Comparison of ENCODE assay signal across 8 cellular contexts in genomic region chr5:113488645-113489184, GRCh38. TPM values are rescaled to one million over a fixed set of nuclear protein-coding genes. Genes with fewer than 3 reads are reported as not detected.
DNase-seq lines count a peak whose midpoint lies in the region; ATAC-seq, FAIRE-seq and TF ChIP-seq lines count a peak whose summit lies in the region.

No MANE protein-coding gene starts in this region.

- no TSS peak for BruUV-seq in endothelial cell of umbilical vein (replicated peaks; lab: Mats Ljungman, UMichigan)

- POLR2A ChIA-PET in CD8-positive, alpha-beta T cell (lab: Charles Lee): no interaction called here
- POLR2A ChIA-PET in endothelial cell of umbilical vein (lab: Charles Lee): no interaction called here

- dilution Hi-C loops in endothelial cell of umbilical vein (cut with MboI; ENCODE audit: extremely low pct_ligation_motif_present, low sequenced_read_pairs): no loop called here

- peaks cover 7% of the 10 kb centered on the region for H3K9me3 ChIP-seq in CD8-positive, alpha-beta T cell (ENCODE audit: low read length)
- peaks cover 15% of the 10 kb centered on the region for H3K9me3 ChIP-seq in MG63
- H3K9me3 ChIP-seq in endothelial cell of umbilical vein (replicated peaks; ENCODE audit: control insufficient read depth, insufficient read depth, low read length): peaks cover 5% of the 10 kb centered on the region
- no peaks in the 10 kb centered on the region for H3K9me3 ChIP-seq in neural cell (ENCODE audit: low read length)

- peaks cover 69% of the 10 kb centered on the region for H3K27me3 Mint-ChIP-seq in CD8-positive, alpha-beta T cell (ENCODE audit: low read depth)

- peaks cover 3% of the 10 kb centered on the region for H3K36me3 Mint-ChIP-seq in CD8-positive, alpha-beta T cell

- ATAC-seq in CD8-positive, alpha-beta T cell: no peak
- ATAC-seq in omental fat pad (ENCODE audit: low FRiP score): no peak

- CTCF ChIA-PET in CD8-positive, alpha-beta T cell (lab: Charles Lee): no interaction called here
- CTCF ChIA-PET in endothelial cell of umbilical vein (lab: Charles Lee): interaction anchor here (1.2 to 3.1 kb wide), 7 partner anchors 15 to 492 kb away, joined by 3 to 13 read pairs (median 6); partner anchors contain the start of gene YTHDC2

- peaks cover 18% of the 10 kb centered on the region for H3K4me1 ChIP-seq in CD8-positive, alpha-beta T cell (ENCODE audit: insufficient read depth, low read length)
- peaks cover 18% of the 10 kb centered on the region for H3K4me1 ChIP-seq in endothelial cell of umbilical vein (ENCODE audit: control insufficient read depth, extremely low read depth, insufficient read depth, low read length)

- peaks cover 14% of the 10 kb centered on the region for H3K9me3 Mint-ChIP-seq in CD8-positive, alpha-beta T cell

- peaks cover 8% of the 10 kb centered on the region for H3K27me3 ChIP-seq in CD8-positive, alpha-beta T cell (ENCODE audit: insufficient read depth, low read length)
- peaks cover 47% of the 10 kb centered on the region for H3K27me3 ChIP-seq in MG63
- peaks cover 22 to 32% of the 10 kb centered on the region in 2 experiments for H3K27me3 ChIP-seq in endothelial cell of umbilical vein (ENCODE audit: control insufficient read depth in 2 of 2, insufficient read depth in 2 of 2, low read length in 2 of 2)
- H3K27me3 ChIP-seq in neural cell (ENCODE audit: insufficient read depth, low read depth, low read length): peaks cover 12% of the 10 kb centered on the region

- H3K4me2 ChIP-seq in endothelial cell of umbilical vein (ENCODE audit: insufficient read depth, low read length) (peak overlapping the region; percentile 70), neural cell (ENCODE audit: low read length) (peak overlapping the region; percentile 38)

- H3K9ac ChIP-seq in endothelial cell of umbilical vein (replicated peaks; ENCODE audit: extremely low read depth, insufficient read depth, low read length) (no peak overlapping the region), neural cell (ENCODE audit: low read length) (peak overlapping the region; percentile 74)

- no peaks in the 10 kb centered on the region for H3K9me2 ChIP-seq in neural cell (ENCODE audit: insufficient read depth, low read length)

- H2AFZ ChIP-seq in endothelial cell of umbilical vein (ENCODE audit: low read depth, low read length) (peak overlapping the region; percentile 85), neural cell (ENCODE audit: low read depth, low read length) (peak overlapping the region; percentile 75)

- H3K9me1 ChIP-seq in endothelial cell of umbilical vein (replicated peaks; ENCODE audit: control insufficient read depth, extremely low read depth, insufficient read depth, low read length): no peaks in the 10 kb centered on the region

- H3K4me3 Mint-ChIP-seq in CD8-positive, alpha-beta T cell: peak overlapping the region; percentile 77

- H3K36me3 ChIP-seq in CD8-positive, alpha-beta T cell (ENCODE audit: insufficient read depth, low read length): no peaks in the 10 kb centered on the region
- no peaks in the 10 kb centered on the region for H3K36me3 ChIP-seq in MG63
- no peaks in the 10 kb centered on the region for H3K36me3 ChIP-seq in endothelial cell of umbilical vein (ENCODE audit: control insufficient read depth in 2 of 2, extremely low read depth in 1 of 2, insufficient read depth in 2 of 2, low read length in 2 of 2)
- H3K36me3 ChIP-seq in neural cell (ENCODE audit: insufficient read depth, low read length): no peaks in the 10 kb centered on the region

- no peak overlapping the region for H3K27ac Mint-ChIP-seq in CD8-positive, alpha-beta T cell

- peaks cover 19% of the 10 kb centered on the region for H3K4me1 Mint-ChIP-seq in CD8-positive, alpha-beta T cell (ENCODE audit: low read depth)

- H3K4me3 ChIP-seq in CD8-positive, alpha-beta T cell (ENCODE audit: low read depth, low read length): peak overlapping the region; percentile 61
- H3K4me3 ChIP-seq in MG63: peak overlapping the region; percentile 40
- H3K4me3 ChIP-seq in endothelial cell of umbilical vein (replicated peaks in 1 of 3; ENCODE audit: insufficient read depth in 1 of 3, low read depth in 1 of 3, low read length in 3 of 3): peak overlapping the region; percentile 10 to 69 (median 47)
- peak overlapping the region; percentile 90 for H3K4me3 ChIP-seq in neural cell (ENCODE audit: low read length)

- no peak for TF ChIP-seq EP300 in neural cell (conservative IDR thresholded peaks at IDR 0.05; ENCODE audit: poor library complexity, severe bottlenecking)

- no peak for TF ChIP-seq RAD21 in neural cell (conservative IDR thresholded peaks at IDR 0.05)

- no peak for TF ChIP-seq CTCF in CD8-positive, alpha-beta T cell (IDR thresholded peaks at IDR 0.05)
- TF ChIP-seq CTCF in endothelial cell of umbilical vein (IDR thresholded peaks at IDR 0.05; ENCODE audit: extremely low read depth in 1 of 2, insufficient read depth in 1 of 2, low read depth in 1 of 2, low read length in 2 of 2) (no peak), neural cell (IDR thresholded peaks at IDR 0.05; ENCODE audit: poor library complexity, severe bottlenecking) (no peak), omental fat pad (IDR thresholded peaks at IDR 0.05) (no peak)

- no peak for TF ChIP-seq POLR2A in endothelial cell of umbilical vein (IDR thresholded peaks at IDR 0.05; ENCODE audit: low read depth, low read length)

- peaks cover 3% of the 10 kb centered on the region for H4K20me1 ChIP-seq in endothelial cell of umbilical vein (replicated peaks; ENCODE audit: control insufficient read depth, extremely low read depth, insufficient read depth, low read length)
- H4K20me1 ChIP-seq in neural cell (ENCODE audit: insufficient read depth): no peaks in the 10 kb centered on the region

- no peaks in the 10 kb centered on the region for H3F3A ChIP-seq in neural cell (ENCODE audit: insufficient read depth, low read length, poor library complexity, severe bottlenecking)

- no peak overlapping the region for H3K27ac ChIP-seq in CD8-positive, alpha-beta T cell (ENCODE audit: low read depth, low read length)
- H3K27ac ChIP-seq in endothelial cell of umbilical vein (ENCODE audit: insufficient read depth, low read depth, low read length) (no peak overlapping the region), neural cell (ENCODE audit: low read length) (peak overlapping the region; percentile 53)

- H3K79me2 ChIP-seq in endothelial cell of umbilical vein (ENCODE audit: control insufficient read depth, insufficient read depth, low read length) (no peaks in the 10 kb centered on the region), neural cell (replicated peaks; ENCODE audit: insufficient read depth, low read length) (no peaks in the 10 kb centered on the region)

- intact Hi-C loops in CD8-positive, alpha-beta T cell (cut with DNase I, micrococcal nuclease): no loop called here
- intact Hi-C loops in endothelial cell of umbilical vein (cut with micrococcal nuclease): loop anchor here (2.0 kb wide), 1 partner anchor 24 kb away; the partner anchor contains the start of gene YTHDC2

- no peak for DNase-seq in CD8-positive, alpha-beta T cell
- DNase-seq in MG63 (no peak), endothelial cell of umbilical vein (ENCODE audit: low read depth, low spot score) (no peak), GDM1 (lab: John Stamatoyannopoulos, UW) (no peak), omental fat pad (ENCODE audit: low spot score) (no peak), NCI-H1092 (lab: John Stamatoyannopoulos, UW) (no peak)
- no peak for DNase-seq in activated CD4-positive, CD25-positive, alpha-beta regulatory T cell (lab: John Stamatoyannopoulos, UW)

- FAIRE-seq in endothelial cell of umbilical vein (lab: Jason Lieb, UNC): peak; percentile 81

RNA-seq across cellular contexts. Expression of gene MCC, which starts 0.5 kb away (rescaled TPM):
- total RNA-seq in CD8-positive, alpha-beta T cell: 1 to 10 TPM; 4.3 to 4.8 TPM
- 0.86 and 7.1 TPM in 2 replicates for total RNA-seq in MG63 (2014; rRNA removed; shearing (Covaris generic); ENCODE audit: low replicate concordance)
- total RNA-seq in endothelial cell of umbilical vein: 23.0 and 27.5 TPM in 2 replicates
- polyA plus RNA-seq in endothelial cell of umbilical vein: 4.4 and 6.9 TPM in 2 replicates
- polyA plus RNA-seq in endothelial cell of umbilical vein (2011; cell fraction: cytosol; rRNA removed): 7.9 and 11.1 TPM in 2 replicates
- polyA plus RNA-seq in endothelial cell of umbilical vein (2011; cell fraction: nucleus; rRNA removed): 15.5 and 16.4 TPM in 2 replicates
- 10.3 and 11.5 TPM in 2 replicates for polyA plus RNA-seq in endothelial cell of umbilical vein (2012)
- 30.2 and 52.3 TPM in 2 replicates for polyA minus RNA-seq in endothelial cell of umbilical vein
- 0.10 TPM for polyA minus RNA-seq in endothelial cell of umbilical vein (2011; cell fraction: cytosol; rRNA and poly(A)+ RNA removed)
- polyA minus RNA-seq in endothelial cell of umbilical vein (2011; cell fraction: nucleus; rRNA and poly(A)+ RNA removed): 27.6 and 31.4 TPM in 2 replicates
- 2.2 and 4.6 TPM in 2 replicates for polyA plus RNA-seq in neural cell
- polyA minus RNA-seq in neural cell: 6.6 and 6.8 TPM in 2 replicates
- 10 to 100 TPM; 32.8 to 56.3 (median 44.4) TPM for total RNA-seq in omental fat pad

RNA-seq across cellular contexts. Expression of gene YTHDC2, which starts 24.8 kb away (rescaled TPM):
- 10 to 100 TPM; 35.4 to 36.1 TPM for total RNA-seq in CD8-positive, alpha-beta T cell
- 3.2 and 9.0 TPM in 2 replicates for total RNA-seq in MG63 (2014; rRNA removed; shearing (Covaris generic); ENCODE audit: low replicate concordance)
- total RNA-seq in endothelial cell of umbilical vein (33.2 and 40.7 TPM in 2 replicates), omental fat pad (10 to 100 TPM; 23.3 to 40.4 (median 28.1) TPM)
- polyA plus RNA-seq in endothelial cell of umbilical vein (5.5 and 7.6 TPM in 2 replicates), neural cell (43.7 and 44.3 TPM in 2 replicates)
- polyA plus RNA-seq in endothelial cell of umbilical vein (2011; cell fraction: cytosol; rRNA removed): 4.7 and 5.6 TPM in 2 replicates
- polyA plus RNA-seq in endothelial cell of umbilical vein (2011; cell fraction: nucleus; rRNA removed): 45.5 and 52.7 TPM in 2 replicates
- polyA plus RNA-seq in endothelial cell of umbilical vein (2012): 15.0 and 17.2 TPM in 2 replicates
- polyA minus RNA-seq in endothelial cell of umbilical vein (30.0 and 40.8 TPM in 2 replicates), neural cell (105 and 122 TPM in 2 replicates)
- 6.1 TPM for polyA minus RNA-seq in endothelial cell of umbilical vein (2011; cell fraction: cytosol; rRNA and poly(A)+ RNA removed)
- 73.1 and 87.2 TPM in 2 replicates for polyA minus RNA-seq in endothelial cell of umbilical vein (2011; cell fraction: nucleus; rRNA and poly(A)+ RNA removed)

RNA-seq across cellular contexts. Expression of gene TSSK1B, which starts 53.9 kb away (rescaled TPM):
- total RNA-seq in CD8-positive, alpha-beta T cell: not detected
- not detected in 2 replicates for total RNA-seq in MG63 (2014; rRNA removed; shearing (Covaris generic); ENCODE audit: low replicate concordance)
- 0.12 TPM in 1 of 2 replicates, not detected in the other for total RNA-seq in endothelial cell of umbilical vein
- 0.03 TPM in 1 of 2 replicates, not detected in the other for polyA plus RNA-seq in endothelial cell of umbilical vein
- 0.03 TPM in 2 replicates for polyA plus RNA-seq in endothelial cell of umbilical vein (2011; cell fraction: cytosol; rRNA removed)
- 0.25 and 0.60 TPM in 2 replicates for polyA plus RNA-seq in endothelial cell of umbilical vein (2011; cell fraction: nucleus; rRNA removed)
- 0.07 TPM in 1 of 2 replicates, not detected in the other for polyA plus RNA-seq in endothelial cell of umbilical vein (2012)
- polyA minus RNA-seq in endothelial cell of umbilical vein: 0.17 and 0.25 TPM in 2 replicates
- not detected for polyA minus RNA-seq in endothelial cell of umbilical vein (2011; cell fraction: cytosol; rRNA and poly(A)+ RNA removed)
- 0.67 and 1.8 TPM in 2 replicates for polyA minus RNA-seq in endothelial cell of umbilical vein (2011; cell fraction: nucleus; rRNA and poly(A)+ RNA removed)
- not detected in 2 replicates for polyA plus RNA-seq in neural cell
- polyA minus RNA-seq in neural cell: not detected in 2 replicates
- not detected for total RNA-seq in omental fat pad

Comparison
In these comparisons a context has a peak if more than half of its experiments do, and no peak if none do; other contexts are left out.
1. H3K4me3 ChIP-seq: peak in every context shown above with its lines; median percentile 90 in neural cell; 61 in CD8-positive, alpha-beta T cell; 47 in endothelial cell of umbilical vein; 40 in MG63.